In the genomic region with DNA sequence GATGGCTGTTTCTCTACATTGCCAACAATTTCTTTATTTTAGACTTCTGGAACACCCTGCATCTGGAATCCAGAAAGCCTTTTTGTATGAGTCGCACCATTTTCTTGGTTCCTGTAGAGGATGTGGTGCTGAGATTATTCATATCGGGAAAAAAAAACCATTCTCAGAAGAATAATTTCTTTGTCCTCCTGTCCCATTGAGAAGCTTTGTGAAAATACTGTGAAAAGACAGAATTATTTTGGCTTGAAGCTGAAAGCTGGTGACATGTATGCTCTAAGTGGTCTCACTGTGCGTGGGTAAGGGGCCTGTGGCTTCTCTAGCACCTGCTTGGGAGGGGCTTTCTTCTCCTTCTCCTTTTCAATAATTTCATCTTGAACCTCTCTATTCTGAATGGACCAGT, we compare ENCODE assay signal across 21 cellular contexts.
A peak's percentile ranks its signal among the peaks of the same experiment; 100 is the strongest.
DNase-seq lines count a peak whose midpoint lies in the region; ATAC-seq, FAIRE-seq and TF ChIP-seq lines count a peak whose summit lies in the region.
"Had no signal": no experiment of that assay in that cellular context is flagged by ENCODE, and none has a peak within 500 bp of the region (broad histone marks: within the 10 kb centered on the region; RNA-seq: fewer than 3 reads in every experiment).

No MANE protein-coding gene starts in this region.

- H3K36me3 Mint-ChIP-seq in activated B cell treated with CpG ODN at 0.5 μM for 24 hours (ENCODE audit: low read depth) = no peaks in the 10 kb centered on the region
- H3K36me3 Mint-ChIP-seq: memory B cell had no signal

- peaks cover 95% of the 10 kb centered on the region for H3K79me2 ChIP-seq in DND-41 (ENCODE audit: insufficient read depth, low read length)

- peak overlapping the region; percentile 98 for H3K27ac Mint-ChIP-seq in activated B cell treated with CpG ODN at 0.5 μM for 24 hours

- ATAC-seq in DND-41 (ENCODE audit: insufficient read depth, low read depth) (no peak), activated B cell treated with CpG ODN at 0.5 μM for 24 hours (ENCODE audit: low read depth) (no peak), HG02970 (IDR thresholded peaks at IDR 0.05; ENCODE audit: low FRiP score, unreplicated experiment) (no peak)
- ATAC-seq: K562 had no signal

- no peak overlapping the region for H3K9ac ChIP-seq in DND-41 (ENCODE audit: low read depth, low read length)

- POLR2A ChIA-PET in activated B cell treated with CpG ODN at 0.5 μM for 24 hours (lab: Charles Lee) = interaction anchor here (1.9 to 7.2 kb wide), 5 partner anchors 12 to 49 kb away, joined by 5 to 411 read pairs (median 151); no protein-coding TSS in a partner anchor

- no peak for TF ChIP-seq CTCF in DND-41 (IDR thresholded peaks at IDR 0.05; ENCODE audit: borderline replicate concordance, extremely low read depth, low read length, poor library complexity, severe bottlenecking)
- TF ChIP-seq CTCF in activated B cell treated with CpG ODN at 0.5 μM for 24 hours (IDR thresholded peaks at IDR 0.05) = no peak
- no peak for TF ChIP-seq CTCF in dorsolateral prefrontal cortex (IDR thresholded peaks at IDR 0.05 in 54 of 56, conservative IDR thresholded peaks at IDR 0.05 in 2 of 56; ENCODE audit: low read depth in 1 of 56, partially characterized antibody in 56 of 56)

- H3K4me1 ChIP-seq in DND-41 (ENCODE audit: insufficient read depth, low read length) = peaks cover 7% of the 10 kb centered on the region; the same call in 1 of the 2 replicates
- H3K4me1 ChIP-seq: uterus had no signal

- H3K4me3 ChIP-seq in DND-41 (ENCODE audit: low read depth in 1 of 2, low read length in 2 of 2) = no peak overlapping the region
- peak overlapping the region in 1 of 59 donors; percentile 7 for H3K4me3 ChIP-seq in dorsolateral prefrontal cortex
- H3K4me3 ChIP-seq: K562, uterus had no signal

- intact Hi-C loops in activated B cell treated with CpG ODN at 0.5 μM for 24 hours (cut with micrococcal nuclease) = loop anchor here (1.0 kb wide), 1 partner anchor 7 kb away; no protein-coding TSS in a partner anchor
- intact Hi-C loops in dorsolateral prefrontal cortex (cut with DNase I) = no loop called here

- no peaks in the 10 kb centered on the region for H3K9me3 Mint-ChIP-seq in activated B cell treated with CpG ODN at 0.5 μM for 24 hours
- H3K9me3 Mint-ChIP-seq: memory B cell, neural crest cell had no signal

- H3K27me3 Mint-ChIP-seq in activated B cell treated with CpG ODN at 0.5 μM for 24 hours = no peaks in the 10 kb centered on the region
- H3K27me3 Mint-ChIP-seq: memory B cell had no signal

- H3K4me1 Mint-ChIP-seq in activated B cell treated with CpG ODN at 0.5 μM for 24 hours = peaks cover 64% of the 10 kb centered on the region
- H3K4me1 Mint-ChIP-seq: neural crest cell had no signal

- peak overlapping the region; percentile 45; the same call in 1 of the 2 replicates for H3K27ac ChIP-seq in DND-41 (ENCODE audit: low read length)
- H3K27ac ChIP-seq in dorsolateral prefrontal cortex = peak overlapping the region in 51 of 59 donors; percentile 3 to 84 (median 64)
- H3K27ac ChIP-seq: uterus had no signal

- H2AFZ ChIP-seq in DND-41 (ENCODE audit: low read depth, low read length) = no peak overlapping the region

- H4K20me1 ChIP-seq in DND-41 (ENCODE audit: insufficient read depth, low read length) = peaks cover 25% of the 10 kb centered on the region

- DNase-seq in A172 (ENCODE audit: low spot score) = peak; percentile 28
- no peak for DNase-seq in DND-41
- DNase-seq in activated B cell treated with CpG ODN at 0.5 μM for 24 hours = no peak
- DNase-seq in dorsolateral prefrontal cortex = no peak
- no peak for DNase-seq in stimulated activated CD4-positive, alpha-beta T cell treated with anti-CD3 and anti-CD28 coated beads, Interleukin-2, amount 100 ng/mL, for 24 hours
- no peak for DNase-seq in NCI-H748 (lab: John Stamatoyannopoulos, UW; ENCODE audit: unreplicated experiment)
- no peak for DNase-seq in HTR-8/SVneo (ENCODE audit: insufficient read length, low spot score)
- DNase-seq: amygdala, Calu3, H7, hippocampal formation, NCI-H2081 treated with DMSO at 0.1 percent for 48 hours, NCI-H510A treated with DMSO at 0.1 percent for 48 hours, OCI-M1, uterus had no signal

- CTCF ChIA-PET in activated B cell treated with CpG ODN at 0.5 μM for 24 hours (lab: Charles Lee) = interaction anchor here (1.4 to 3.6 kb wide), 3 partner anchors 25 to 30 kb away, joined by 4 to 32 read pairs (median 14); no protein-coding TSS in a partner anchor

- H3K27me3 ChIP-seq in DND-41 (ENCODE audit: insufficient read depth, low read length, poor library complexity) (no peaks in the 10 kb centered on the region), dorsolateral prefrontal cortex (no peaks in the 10 kb centered on the region)
- H3K27me3 ChIP-seq: uterus had no signal

- H3K4me2 ChIP-seq in DND-41 (ENCODE audit: insufficient read depth, low read length) = no peak overlapping the region

- no peak overlapping the region for H3K4me3 Mint-ChIP-seq in activated B cell treated with CpG ODN at 0.5 μM for 24 hours
- H3K4me3 Mint-ChIP-seq: memory B cell, neural crest cell had no signal

- H3K9me3 ChIP-seq in DND-41 (ENCODE audit: insufficient read depth, low read length, severe bottlenecking) = no peaks in the 10 kb centered on the region
- H3K9me3 ChIP-seq: uterus had no signal

- no peak for FAIRE-seq in HTR-8/SVneo (lab: Jason Lieb, UNC)
- FAIRE-seq: G401.6, K562, keratinocyte had no signal

- H3K36me3 ChIP-seq in DND-41 (ENCODE audit: insufficient read depth, low read length) = peaks cover 49% of the 10 kb centered on the region
- H3K36me3 ChIP-seq: uterus had no signal
